In genomic region chr3:173371848-173372487, GRCh38 we compare ENCODE assay signal across 8 cellular contexts. TPM values are rescaled to one million over a fixed set of nuclear protein-coding genes. Genes with fewer than 3 reads are reported as not detected.
DNase-seq lines count a peak whose midpoint lies in the region; ATAC-seq and TF ChIP-seq lines count a peak whose summit lies in the region.

No MANE protein-coding gene starts in this region.

- POLR2A ChIA-PET in AG04450 (lab: Yijun Ruan, JAX) = no interaction called here

- TF ChIP-seq CTCF in AG04450 (IDR thresholded peaks at IDR 0.05; ENCODE audit: low read depth, low read length) (peak; percentile 75), GM13977 (IDR thresholded peaks at IDR 0.05; ENCODE audit: extremely low read depth, insufficient read depth, missing control alignments) (peak; percentile 47), OCI-LY1 (IDR thresholded peaks at IDR 0.05; ENCODE audit: low read length) (peak; percentile 42; the same call in 1 of the 2 replicates), epithelial cell of proximal tubule (conservative IDR thresholded peaks at IDR 0.05; ENCODE audit: low read depth, low read length) (peak; percentile 77), omental fat pad (IDR thresholded peaks at IDR 0.05) (peak in 2 of 3 donors; percentile 10 to 16)

- in situ Hi-C loops in GM13977 (cut with MboI; ENCODE audit: low pct_unique_long_range_greater_than_20kb, low sequenced_read_pairs, unreplicated experiment) = no loop called here

- H4K20me1 ChIP-seq in OCI-LY1 (ENCODE audit: insufficient read depth, low read length) = no peaks in the 10 kb centered on the region

- no peaks in the 10 kb centered on the region for H3K36me3 ChIP-seq in OCI-LY1 (ENCODE audit: insufficient read depth, low read length)

- no peak overlapping the region for H3K9ac ChIP-seq in OCI-LY1 (ENCODE audit: low read length)

- no peak overlapping the region for H3K27ac ChIP-seq in AG04450 (ENCODE audit: low read depth, low read length)
- no peak overlapping the region for H3K27ac ChIP-seq in OCI-LY1 (ENCODE audit: low read depth, low read length, poor library complexity, severe bottlenecking)

- no peak overlapping the region for H2AFZ ChIP-seq in OCI-LY1 (ENCODE audit: low read length)

- CTCF ChIA-PET in AG04450 (lab: Charles Lee) = interaction anchor here (0.6 to 3.0 kb wide), 9 partner anchors 9 to 459 kb away, joined by 3 to 38 read pairs (median 4); no protein-coding TSS in a partner anchor

- DNase-seq in AG04450 (ENCODE audit: low read depth, low spot score) (no peak), GM13977 (ENCODE audit: low spot score) (no peak), epithelial cell of proximal tubule (ENCODE audit: low read depth) (no peak), omental fat pad (ENCODE audit: low spot score) (no peak)
- no peak for DNase-seq in activated effector memory CD4-positive, alpha-beta T cell treated with anti-CD3 and anti-CD28 coated beads, Interleukin-2, amount 50 U/mL, for 16 hours
- no peak for DNase-seq in stimulated activated CD4-positive, alpha-beta T cell treated with anti-CD3 and anti-CD28 coated beads, Interleukin-2, amount 100 ng/mL, for 48 hours
- no peak for DNase-seq in stimulated activated CD4-positive, alpha-beta T cell treated with anti-CD3 and anti-CD28 coated beads, Interleukin-2, amount 100 ng/mL, for 24 hours

- no peaks in the 10 kb centered on the region for H3K27me3 ChIP-seq in AG04450 (ENCODE audit: control insufficient read depth, insufficient read depth, low read length)
- H3K27me3 ChIP-seq in OCI-LY1 (ENCODE audit: insufficient read depth, low read length) = no peaks in the 10 kb centered on the region

- H3K79me2 ChIP-seq in OCI-LY1 (ENCODE audit: insufficient read depth, low read length) = no peaks in the 10 kb centered on the region

- no peaks in the 10 kb centered on the region for H3K9me2 ChIP-seq in OCI-LY1 (ENCODE audit: low read depth, low read length)

- no peak for ATAC-seq in omental fat pad (ENCODE audit: low FRiP score)

- H3K4me3 ChIP-seq in AG04450 (ENCODE audit: low read depth, low read length) = no peak overlapping the region
- H3K4me3 ChIP-seq in OCI-LY1 (ENCODE audit: low read depth, low read length, poor library complexity, severe bottlenecking) = no peak overlapping the region
- H3K4me3 ChIP-seq in epithelial cell of proximal tubule (ENCODE audit: low read depth, low read length) = no peak overlapping the region

- H3K4me2 ChIP-seq in OCI-LY1 (ENCODE audit: low read length) = no peak overlapping the region

- no peaks in the 10 kb centered on the region for H3K4me1 ChIP-seq in OCI-LY1 (ENCODE audit: insufficient read depth, low read length, severe bottlenecking)

- H3K9me3 ChIP-seq in AG04450 (ENCODE audit: control insufficient read depth, insufficient read depth, low read length) (no peaks in the 10 kb centered on the region), OCI-LY1 (ENCODE audit: low read length) (no peaks in the 10 kb centered on the region)

- H3F3A ChIP-seq in OCI-LY1 (ENCODE audit: insufficient read depth, low read length) = no peaks in the 10 kb centered on the region

RNA-seq across cellular contexts. Expression of gene NLGN1, which starts 25.6 kb away (rescaled TPM):
- polyA plus RNA-seq in AG04450 (2011; rRNA removed) = 1.4 and 1.7 TPM in 2 replicates
- 7.3 and 8.3 TPM in 2 replicates for polyA minus RNA-seq in AG04450 (2011; rRNA and poly(A)+ RNA removed)
- total RNA-seq in epithelial cell of proximal tubule = 1.4 and 1.9 TPM in 2 replicates
- 10 to 100 TPM in 2 of 4 donors, 1 to 10 TPM in 2; 5.3 to 17.4 (median 12.5) TPM for total RNA-seq in omental fat pad

Comparison
In these comparisons a context has a peak if more than half of its experiments do, and no peak if none do; other contexts are left out.
1. CTCF ChIP-seq: peak in every context shown above with its lines; median percentile 77 in epithelial cell of proximal tubule; 75 in AG04450; 47 in GM13977; 42 in OCI-LY1; 13 in omental fat pad.